ENCODE assay signal across 7 cellular contexts in genomic region chr13:35908221-35908620, GRCh38.
"Had no signal": no experiment of that assay in that cellular context is flagged by ENCODE, and none has a peak within 500 bp of the region (broad histone marks: within the 10 kb centered on the region; RNA-seq: fewer than 3 reads in every experiment).

No MANE protein-coding gene starts in this region.

- DNase-seq: GOT3, H7, HCEC 1CT, IMR-90, KG1 had no signal

- H3K4me3 ChIP-seq: K562 had no signal

- H3K27ac ChIP-seq: HL-60 had no signal

- ATAC-seq: K562 had no signal
